In genomic region chr17:49343273-49343672, GRCh38 we compare ENCODE assay signal across 13 cellular contexts. TPM values are rescaled to one million over a fixed set of nuclear protein-coding genes. Genes with fewer than 3 reads are reported as not detected.
DNase-seq lines count a peak whose midpoint lies in the region; ATAC-seq and TF ChIP-seq lines count a peak whose summit lies in the region.
"Had no signal": no experiment of that assay in that cellular context is flagged by ENCODE, and none has a peak within 500 bp of the region (broad histone marks: within the 10 kb centered on the region; RNA-seq: fewer than 3 reads in every experiment).

No MANE protein-coding gene starts in this region.

- in situ Hi-C loops in transverse colon (cut with MboI; ENCODE audit: low pct_ligation_motif_present in 1 of 4, low pct_unique_long_range_greater_than_20kb in 1 of 4, low sequenced_read_pairs in 3 of 4), result no loop called here

- TF ChIP-seq EP300 in transverse colon (IDR thresholded peaks at IDR 0.05; ENCODE audit: low read depth) (no peak), esophagus muscularis mucosa (IDR thresholded peaks at IDR 0.05) (no peak), stomach (IDR thresholded peaks at IDR 0.05) (no peak)

- H3K79me2 ChIP-seq in SU-DHL-6 (ENCODE audit: insufficient read depth, low read length), result peaks cover 64% of the 10 kb centered on the region

- TF ChIP-seq CTCF in SU-DHL-6 (IDR thresholded peaks at IDR 0.05; ENCODE audit: insufficient read depth, low read length, poor library complexity, severe bottlenecking) (no peak), transverse colon (IDR thresholded peaks at IDR 0.05) (no peak), esophagus muscularis mucosa (IDR thresholded peaks at IDR 0.05) (no peak), stomach (IDR thresholded peaks at IDR 0.05) (no peak)

- H3K9me3 ChIP-seq in SU-DHL-6 (ENCODE audit: insufficient read depth, low read length), result no peaks in the 10 kb centered on the region
- H3K9me3 ChIP-seq in effector memory CD4-positive, alpha-beta T cell (ENCODE audit: control insufficient read depth, low read length), result no peaks in the 10 kb centered on the region
- H3K9me3 ChIP-seq in transverse colon, result no peaks in the 10 kb centered on the region
- H3K9me3 ChIP-seq in esophagus muscularis mucosa, result no peaks in the 10 kb centered on the region
- H3K9me3 ChIP-seq in stomach, result no peaks in the 10 kb centered on the region
- H3K9me3 ChIP-seq: heart left ventricle, SJSA1 had no signal

- no peak for TF ChIP-seq POLR2A in transverse colon (IDR thresholded peaks at IDR 0.05)
- no peak for TF ChIP-seq POLR2A in esophagus muscularis mucosa (IDR thresholded peaks at IDR 0.05; ENCODE audit: low read depth)
- no peak for TF ChIP-seq POLR2A in stomach (IDR thresholded peaks at IDR 0.05)

- WGBS in transverse colon (ENCODE audit: low coverage in 1 of 2), 2 donors, result 29 to 47% methylated on average over 3 of the region's 3 CpGs
- 22% methylated on average over 3 of the region's 3 CpGs for WGBS in esophagus muscularis mucosa
- 28 to 50% (median 44%) methylated on average over 3 of the region's 3 CpGs for WGBS in stomach, 5 donors

- peaks cover 6% of the 10 kb centered on the region; the same call in 1 of the 2 replicates for H4K20me1 ChIP-seq in SU-DHL-6 (ENCODE audit: low read depth, low read length)

- H3K27ac ChIP-seq in SU-DHL-6 (ENCODE audit: low read depth, low read length) (no peak overlapping the region), transverse colon (peak overlapping the region in 1 of 4 donors; percentile 26), esophagus muscularis mucosa (replicated peaks in 1 of 4) (no peak overlapping the region), stomach (peak overlapping the region in 1 of 5 donors; percentile 19)
- peak overlapping the region; percentile 57 for H3K27ac ChIP-seq in effector memory CD4-positive, alpha-beta T cell (ENCODE audit: insufficient read depth, low read length, poor library complexity, severe bottlenecking)
- H3K27ac ChIP-seq: SJSA1 had no signal

- ATAC-seq in GM18511 (IDR thresholded peaks at IDR 0.05; ENCODE audit: unreplicated experiment), result no peak
- ATAC-seq: heart left ventricle had no signal

- no peak overlapping the region for H3K9ac ChIP-seq in SU-DHL-6 (ENCODE audit: low read length)

- no peaks in the 10 kb centered on the region for H3K36me3 ChIP-seq in SU-DHL-6 (ENCODE audit: low read length)
- no peaks in the 10 kb centered on the region for H3K36me3 ChIP-seq in effector memory CD4-positive, alpha-beta T cell (ENCODE audit: control insufficient read depth, insufficient read depth, low read length)
- no peaks in the 10 kb centered on the region for H3K36me3 ChIP-seq in transverse colon
- no peaks in the 10 kb centered on the region for H3K36me3 ChIP-seq in esophagus muscularis mucosa
- no peaks in the 10 kb centered on the region for H3K36me3 ChIP-seq in stomach
- H3K36me3 ChIP-seq: SJSA1 had no signal

- H3K27me3 ChIP-seq in SU-DHL-6 (ENCODE audit: low read length) (no peaks in the 10 kb centered on the region), transverse colon (no peaks in the 10 kb centered on the region), esophagus muscularis mucosa (no peaks in the 10 kb centered on the region), stomach (no peaks in the 10 kb centered on the region)
- H3K27me3 ChIP-seq in effector memory CD4-positive, alpha-beta T cell (replicated peaks; ENCODE audit: control insufficient read depth, insufficient read depth, low read length, poor library complexity, severe bottlenecking), result no peaks in the 10 kb centered on the region
- H3K27me3 ChIP-seq: heart left ventricle, SJSA1 had no signal

- DNase-seq in A172 (ENCODE audit: low spot score), result peak; percentile 26
- peak; percentile 75 for DNase-seq in GF-D8 (lab: John Stamatoyannopoulos, UW)
- no peak for DNase-seq in effector memory CD4-positive, alpha-beta T cell
- DNase-seq in transverse colon, result no peak
- DNase-seq in esophagus muscularis mucosa (ENCODE audit: extremely low spot score), result no peak
- DNase-seq in stomach, result no peak
- DNase-seq: Calu3, heart left ventricle, NCI-H1048, nephron progenitor cell had no signal

- H3K9me2 ChIP-seq in SU-DHL-6 (replicated peaks; ENCODE audit: insufficient read depth, low read length), result no peaks in the 10 kb centered on the region

- H3K4me1 ChIP-seq in effector memory CD4-positive, alpha-beta T cell (ENCODE audit: control insufficient read depth, insufficient read depth, low read length, poor library complexity, severe bottlenecking), result peaks cover 21% of the 10 kb centered on the region
- H3K4me1 ChIP-seq in transverse colon (peaks cover 0 to 36% (median 8%) of the 10 kb centered on the region in 4 donors), esophagus muscularis mucosa (peaks cover 3 to 56% (median 49%) of the 10 kb centered on the region in 4 donors), stomach (peaks cover 13 to 80% (median 48%) of the 10 kb centered on the region in 4 donors)

- peak overlapping the region; percentile 4 for H3K4me2 ChIP-seq in SU-DHL-6 (ENCODE audit: low read depth, low read length, poor library complexity, severe bottlenecking)

- intact Hi-C loops in transverse colon (cut with DNase I; ENCODE audit: low total_unique reads), result no loop called here
- intact Hi-C loops in esophagus muscularis mucosa (cut with DNase I), result no loop called here
- intact Hi-C loops in stomach (cut with DNase I; ENCODE audit: low total_unique reads), result no loop called here

- H2AFZ ChIP-seq in SU-DHL-6 (ENCODE audit: low read depth, low read length, severe bottlenecking), result no peak overlapping the region

- H3K4me3 ChIP-seq in SU-DHL-6 (ENCODE audit: insufficient read depth, low read length, poor library complexity, severe bottlenecking), result no peak overlapping the region
- H3K4me3 ChIP-seq in effector memory CD4-positive, alpha-beta T cell (ENCODE audit: insufficient read depth, low read depth, low read length, poor library complexity, severe bottlenecking), result no peak overlapping the region
- no peak overlapping the region for H3K4me3 ChIP-seq in transverse colon
- H3K4me3 ChIP-seq in esophagus muscularis mucosa, result no peak overlapping the region
- H3K4me3 ChIP-seq in stomach, result no peak overlapping the region
- H3K4me3 ChIP-seq: SJSA1 had no signal

- no peaks in the 10 kb centered on the region for H3F3A ChIP-seq in SU-DHL-6 (ENCODE audit: insufficient read depth)

RNA-seq across cellular contexts. Expression of gene ZNF652, which starts 18.8 kb away (rescaled TPM):
- 17.8 and 21.0 TPM in 2 replicates for total RNA-seq in A172 (2014; rRNA removed; shearing (Covaris generic))
- total RNA-seq in transverse colon, result 10 to 100 TPM; 25.8 to 55.6 (median 50.2) TPM
- total RNA-seq in esophagus muscularis mucosa, result 10 to 100 TPM; 59.3 to 100.0 (median 83.0) TPM
- total RNA-seq in stomach, result 10 to 100 TPM; 31.3 to 89.3 (median 46.9) TPM
- polyA plus RNA-seq in stomach, result 10 to 100 TPM; 16.4 to 21.5 (median 17.1) TPM

Comparison
In these comparisons a context has a peak if more than half of its experiments do, and no peak if none do; other contexts are left out.
1. DNase-seq: peak in A172 (single experiment) and GF-D8 (single experiment); none in effector memory CD4-positive, alpha-beta T cell (0 of 3), transverse colon (single experiment), esophagus muscularis mucosa (single experiment) and stomach (single experiment).